Comparison of ENCODE assay signal across 16 cellular contexts in genomic region chr17:81470944-81471803, GRCh38. TPM values are rescaled to one million over a fixed set of nuclear protein-coding genes. Genes with fewer than 3 reads are reported as not detected.
DNase-seq lines count a peak whose midpoint lies in the region; ATAC-seq and TF ChIP-seq lines count a peak whose summit lies in the region.
"Had no signal": no experiment of that assay in that cellular context is flagged by ENCODE, and none has a peak within 500 bp of the region (broad histone marks: within the 10 kb centered on the region; RNA-seq: fewer than 3 reads in every experiment).

No MANE protein-coding gene starts in this region.

- POLR2A ChIA-PET in Panc1 (lab: Charles Lee): no interaction called here

- no TSS peak for BruUV-seq in Panc1 (replicated peaks; lab: Mats Ljungman, UMichigan)

- H3K4me1 ChIP-seq in BLaER1 treated with 17β-estradiol and CSF1 and Interleukin-3, amounts not matched to agents 10 nM and 100 nM: peaks cover 13 to 100% (median 95%) of the 10 kb centered on the region in 10 experiments
- peaks cover 17% of the 10 kb centered on the region for H3K4me1 ChIP-seq in Panc1 (ENCODE audit: control insufficient read depth, insufficient read depth, low read length)
- H3K4me1 ChIP-seq: ascending aorta had no signal

- TF ChIP-seq CTCF in Panc1 (IDR thresholded peaks at IDR 0.05): no peak
- no peak for TF ChIP-seq CTCF in fibroblast of mammary gland (conservative IDR thresholded peaks at IDR 0.05; ENCODE audit: control insufficient read depth, insufficient read depth, low read depth, low read length)

- no peaks in the 10 kb centered on the region for H3K36me3 Mint-ChIP-seq in activated naive CD4-positive, alpha-beta T cell treated with anti-CD3 and anti-CD28 coated beads, Interleukin-2, amount 50 U/mL, for 72 hours

- H3K4me2 ChIP-seq in BLaER1 treated with 17β-estradiol and CSF1 and Interleukin-3, amounts not matched to agents 10 nM and 100 nM: peak overlapping the region in 10 of 11 experiments; percentile 15 to 86 (median 66); a peak in 19 of 22 replicates

- H3K36me3 ChIP-seq in BLaER1 treated with 17β-estradiol and CSF1 and Interleukin-3, amounts not matched to agents 10 nM and 100 nM: peaks cover 0 to 16% (median 6%) of the 10 kb centered on the region in 11 experiments; a peak in 10 of 22 replicates
- H3K36me3 ChIP-seq in Panc1 (ENCODE audit: control insufficient read depth, insufficient read depth, low read length): no peaks in the 10 kb centered on the region
- H3K36me3 ChIP-seq: ascending aorta, SJSA1 had no signal

- no peaks in the 10 kb centered on the region; a peak in 1 of 22 replicates for H3K9me3 ChIP-seq in BLaER1 treated with 17β-estradiol and CSF1 and Interleukin-3, amounts not matched to agents 10 nM and 100 nM (replicated peaks in 1 of 11)
- H3K9me3 ChIP-seq in Panc1 (ENCODE audit: control insufficient read depth, insufficient read depth, low read depth, low read length): no peaks in the 10 kb centered on the region
- H3K9me3 ChIP-seq: ascending aorta, SJSA1 had no signal

- peak overlapping the region in 7 of 11 experiments; percentile 2 to 56 (median 31); a peak in 11 of 22 replicates for H3K9ac ChIP-seq in BLaER1 treated with 17β-estradiol and CSF1 and Interleukin-3, amounts not matched to agents 10 nM and 100 nM

- DNase-seq in Panc1 (ENCODE audit: low read depth, low spot score) (no peak), fibroblast of mammary gland (ENCODE audit: low read depth) (peak; percentile 49), sciatic nerve (ENCODE audit: low spot score) (no peak), nucleus accumbens (lab: John Stamatoyannopoulos, UW) (no peak)
- DNase-seq in activated naive CD4-positive, alpha-beta T cell treated with anti-CD3 and anti-CD28 coated beads, Interleukin-2, amount 50 U/mL, for 72 hours (ENCODE audit: low spot score in 2 of 2): no peak
- DNase-seq: activated B cell treated with CpG ODN at 0.5 μM for 24 hours, activated T-cell treated with anti-CD3 and anti-CD28 coated beads for 4 hours, GDM1, NCI-H1105, NCI-H524 treated with DMSO at 0.1 percent for 48 hours had no signal

- no peak overlapping the region for H3K4me3 ChIP-seq in BLaER1 treated with 17β-estradiol and CSF1 and Interleukin-3, amounts not matched to agents 10 nM and 100 nM
- no peak overlapping the region for H3K4me3 ChIP-seq in Panc1 (ENCODE audit: low read depth in 2 of 2, low read length in 2 of 2)
- no peak overlapping the region for H3K4me3 ChIP-seq in fibroblast of mammary gland (ENCODE audit: control insufficient read depth, low read depth, low read length)
- H3K4me3 ChIP-seq: ascending aorta, SJSA1 had no signal

- H3K9me3 Mint-ChIP-seq in activated naive CD4-positive, alpha-beta T cell treated with anti-CD3 and anti-CD28 coated beads, Interleukin-2, amount 50 U/mL, for 72 hours: no peaks in the 10 kb centered on the region
- H3K9me3 Mint-ChIP-seq: activated B cell treated with CpG ODN at 0.5 μM for 24 hours had no signal

- H4K20me1 ChIP-seq in BLaER1 treated with 17β-estradiol and CSF1 and Interleukin-3, amounts not matched to agents 10 nM and 100 nM: peaks cover 0 to 24% (median 8%) of the 10 kb centered on the region in 11 experiments; a peak in 6 of 22 replicates

- H3K27ac ChIP-seq in BLaER1 treated with 17β-estradiol and CSF1 and Interleukin-3, amounts not matched to agents 10 nM and 100 nM: peak overlapping the region in 7 of 11 experiments; percentile 23 to 62 (median 51); a peak in 14 of 22 replicates
- H3K27ac ChIP-seq in Panc1 (ENCODE audit: low read length): peak overlapping the region; percentile 48
- H3K27ac ChIP-seq: ascending aorta, SJSA1 had no signal

- no peak for ATAC-seq in Panc1
- ATAC-seq in sciatic nerve: peak; percentile 14
- no peak for ATAC-seq in activated naive CD4-positive, alpha-beta T cell treated with anti-CD3 and anti-CD28 coated beads, Interleukin-2, amount 50 U/mL, for 72 hours
- no peak for ATAC-seq in GM18502 (IDR thresholded peaks at IDR 0.05; ENCODE audit: poor library complexity, unreplicated experiment)
- no peak for ATAC-seq in HG03280 (IDR thresholded peaks at IDR 0.05; ENCODE audit: unreplicated experiment)

- no peak overlapping the region for H3K27ac Mint-ChIP-seq in activated naive CD4-positive, alpha-beta T cell treated with anti-CD3 and anti-CD28 coated beads, Interleukin-2, amount 50 U/mL, for 72 hours
- H3K27ac Mint-ChIP-seq: activated B cell treated with CpG ODN at 0.5 μM for 24 hours had no signal

- CTCF ChIA-PET in Panc1 (lab: Charles Lee): interaction anchor here (0.6 kb wide), 1 partner anchor 14 kb away, joined by 3 read pairs; no protein-coding TSS in a partner anchor

- H3K27me3 ChIP-seq in BLaER1 treated with 17β-estradiol and CSF1 and Interleukin-3, amounts not matched to agents 10 nM and 100 nM: peaks cover 0 to 19% (median 0%) of the 10 kb centered on the region in 11 experiments; a peak in 5 of 22 replicates
- H3K27me3 ChIP-seq in Panc1 (ENCODE audit: control insufficient read depth, insufficient read depth, low read length): no peaks in the 10 kb centered on the region
- H3K27me3 ChIP-seq: ascending aorta, SJSA1 had no signal

- in situ Hi-C loops in Panc1 (cut with HindIII; ENCODE audit: low pct_unique_long_range_greater_than_20kb, low sequenced_read_pairs): no loop called here

- intact Hi-C loops in Panc1 (cut with micrococcal nuclease; ENCODE audit: unreplicated experiment): no loop called here
- intact Hi-C loops in sciatic nerve (cut with DNase I): no loop called here

RNA-seq across cellular contexts. Expression of gene ACTG1, which starts 41.4 kb away (rescaled TPM):
- total RNA-seq in Panc1 (2021; ENCODE audit: unreplicated experiment): 4,502 TPM
- polyA plus RNA-seq in Panc1 (2012; ENCODE audit: insufficient read length): 6,760 TPM
- total RNA-seq in sciatic nerve: 2,552 TPM
- total RNA-seq in activated naive CD4-positive, alpha-beta T cell treated with anti-CD3 and anti-CD28 coated beads, Interleukin-2, amount 50 U/mL, for 72 hours: 1,000 to 10,000 TPM; 6,062 to 6,573 TPM

RNA-seq across cellular contexts. Expression of gene FSCN2, which starts 57.0 kb away (rescaled TPM):
- 1.2 TPM for total RNA-seq in Panc1 (2021; ENCODE audit: unreplicated experiment)
- 9.6 TPM for polyA plus RNA-seq in Panc1 (2012; ENCODE audit: insufficient read length)
- 1.6 TPM for total RNA-seq in sciatic nerve
- total RNA-seq in activated naive CD4-positive, alpha-beta T cell treated with anti-CD3 and anti-CD28 coated beads, Interleukin-2, amount 50 U/mL, for 72 hours: under 1 TPM; 0.30 to 0.86 TPM
- total RNA-seq: ascending aorta had no signal
- polyA plus RNA-seq: CD14-positive monocyte had no signal
